29 cellular contexts compared by ENCODE assay signal in genomic region chr6:67133973-67134372, GRCh38.
"Had no signal": no experiment of that assay in that cellular context is flagged by ENCODE, and none has a peak within 500 bp of the region (broad histone marks: within the 10 kb centered on the region; RNA-seq: fewer than 3 reads in every experiment).

No MANE protein-coding gene starts in this region.

- FAIRE-seq: RCC 7860 had no signal

- H3K36me3 Mint-ChIP-seq: activated naive CD8-positive, alpha-beta T cell; IgD-negative memory B cell had no signal

- H3K27me3 Mint-ChIP-seq: activated B cell treated with CpG ODN at 0.5 μM for 24 hours; activated CD4-positive, alpha-beta memory T cell treated with anti-CD3 and anti-CD28 coated beads, Interleukin-2, amount 10 ng/mL, durations not matched to agents 7 days and 5 days; activated CD4-positive, alpha-beta T cell treated with anti-CD3 and anti-CD28 coated beads, Interleukin-2, amount 10 ng/mL, durations not matched to agents 24 days and 14 days; activated naive CD8-positive, alpha-beta T cell; activated T-helper 17 cell treated with anti-CD3 and anti-CD28 coated beads, Interleukin-2, amount 50 U/mL, for 72 hours; IgD-negative memory B cell had no signal

- H3K4me1 Mint-ChIP-seq: activated B cell treated with CpG ODN at 0.5 μM for 24 hours; activated CD4-positive, alpha-beta memory T cell treated with anti-CD3 and anti-CD28 coated beads, Interleukin-2, amount 10 ng/mL, durations not matched to agents 7 days and 5 days; activated CD4-positive, alpha-beta T cell treated with anti-CD3 and anti-CD28 coated beads, Interleukin-2, amount 10 ng/mL, durations not matched to agents 24 days and 14 days; activated T-helper 17 cell treated with anti-CD3 and anti-CD28 coated beads, Interleukin-2, amount 50 U/mL, for 72 hours; IgD-negative memory B cell had no signal

- H3K36me3 ChIP-seq: MG63, SJSA1 had no signal

- H3K27me3 ChIP-seq: MG63, SJSA1 had no signal

- H3K27ac Mint-ChIP-seq: activated B cell treated with CpG ODN at 0.5 μM for 24 hours; activated CD4-positive, alpha-beta memory T cell treated with anti-CD3 and anti-CD28 coated beads, Interleukin-2, amount 10 ng/mL, durations not matched to agents 7 days and 5 days; activated CD4-positive, alpha-beta T cell treated with anti-CD3 and anti-CD28 coated beads, Interleukin-2, amount 10 ng/mL, durations not matched to agents 24 days and 14 days; activated naive CD4-positive, alpha-beta T cell treated with anti-CD3 and anti-CD28 coated beads for 36 hours; activated naive CD8-positive, alpha-beta T cell; activated T-helper 17 cell treated with anti-CD3 and anti-CD28 coated beads, Interleukin-2, amount 50 U/mL, for 72 hours; IgD-negative memory B cell; T-helper 1 cell treated with Interleukin-12 subunit alpha and Interleukin-12 subunit beta and Interleukin-4 antibody, amounts not matched to agents 30 μg/mL and 1 μg/mL, for 36 hours had no signal

- H3K4me2 ChIP-seq: KMS-11 had no signal

- H3K9me3 Mint-ChIP-seq: activated B cell treated with CpG ODN at 0.5 μM for 24 hours; activated CD4-positive, alpha-beta T cell treated with anti-CD3 and anti-CD28 coated beads, Interleukin-2, amount 10 ng/mL, durations not matched to agents 24 days and 14 days; activated naive CD4-positive, alpha-beta T cell treated with anti-CD3 and anti-CD28 coated beads for 36 hours had no signal

- H3K9me3 ChIP-seq: MG63 had no signal

- H3K4me1 ChIP-seq: SJSA1 had no signal

- H3K4me3 Mint-ChIP-seq: activated B cell treated with CpG ODN at 0.5 μM for 24 hours; activated CD4-positive, alpha-beta memory T cell treated with anti-CD3 and anti-CD28 coated beads, Interleukin-2, amount 10 ng/mL, durations not matched to agents 7 days and 5 days; activated CD4-positive, alpha-beta T cell treated with anti-CD3 and anti-CD28 coated beads, Interleukin-2, amount 10 ng/mL, durations not matched to agents 24 days and 14 days; activated naive CD4-positive, alpha-beta T cell treated with anti-CD3 and anti-CD28 coated beads for 36 hours; activated naive CD8-positive, alpha-beta T cell; activated T-helper 17 cell treated with anti-CD3 and anti-CD28 coated beads, Interleukin-2, amount 50 U/mL, for 72 hours; IgD-negative memory B cell; T-helper 1 cell treated with Interleukin-12 subunit alpha and Interleukin-12 subunit beta and Interleukin-4 antibody, amounts not matched to agents 30 μg/mL and 1 μg/mL, for 36 hours had no signal

- H3K27ac ChIP-seq: KMS-11, SJSA1 had no signal

- H3K4me3 ChIP-seq: MG63, SJSA1 had no signal

- H3K9ac ChIP-seq: KMS-11 had no signal

- ATAC-seq: activated T-helper 17 cell treated with anti-CD3 and anti-CD28 coated beads, Interleukin-2, amount 50 U/mL, for 72 hours; PC-3; SK-N-SH treated with all-trans-retinoic acid at 6 μM for 48 hours had no signal

- DNase-seq: activated B cell treated with CpG ODN at 0.5 μM for 24 hours; activated CD4-positive, alpha-beta memory T cell treated with anti-CD3 and anti-CD28 coated beads, Interleukin-2, amount 10 ng/mL, durations not matched to agents 7 days and 5 days; activated CD4-positive, alpha-beta T cell treated with anti-CD3 and anti-CD28 coated beads for 1 hour; activated CD4-positive, alpha-beta T cell treated with anti-CD3 and anti-CD28 coated beads, Interleukin-2, amount 10 ng/mL, durations not matched to agents 24 days and 14 days; activated gamma-delta T cell; activated naive CD4-positive, alpha-beta T cell treated with anti-CD3 and anti-CD28 coated beads for 36 hours; activated T-cell treated with anti-CD3 and anti-CD28 coated beads for 4 hours; activated T-cell treated with anti-CD3 and anti-CD28 coated beads, Interleukin-2, amount 50 U/mL, for 48 hours; MG63; MV-4-11; NCI-H1092 treated with DMSO at 0.1 percent for 48 hours; NCI-H1417 treated with DMSO at 0.1 percent for 48 hours; NCI-H1694; NCI-H2029; NCI-H2107; NCI-H2171 treated with DMSO at 0.1 percent for 48 hours; NCI-H226; NCI-H510A; NCI-H526 treated with DMSO at 0.1 percent for 48 hours; PC-3; SHP77 had no signal
